10 cellular contexts compared by ENCODE assay signal in genomic region chr17:81153340-81153803, GRCh38. TPM values are rescaled to one million over a fixed set of nuclear protein-coding genes. Genes with fewer than 3 reads are reported as not detected.
DNase-seq lines count a peak whose midpoint lies in the region; ATAC-seq and TF ChIP-seq lines count a peak whose summit lies in the region.
"Had no signal": no experiment of that assay in that cellular context is flagged by ENCODE, and none has a peak within 500 bp of the region (broad histone marks: within the 10 kb centered on the region; RNA-seq: fewer than 3 reads in every experiment).

No MANE protein-coding gene starts in this region.

- H2AFZ ChIP-seq in MM.1S (ENCODE audit: low read length), result no peak overlapping the region

- peak overlapping the region in 1 of 2 donors; percentile 69 for H3K4me3 Mint-ChIP-seq in CD14-positive monocyte
- no peak overlapping the region for H3K4me3 Mint-ChIP-seq in activated CD8-positive, alpha-beta T cell treated with anti-CD3 and anti-CD28 coated beads, Interleukin-2, amount 10 ng/mL, durations not matched to agents 7 days and 5 days
- H3K4me3 Mint-ChIP-seq: T-helper 1 cell treated with Interleukin-12 subunit alpha and Interleukin-12 subunit beta and Interleukin-4 antibody, amounts not matched to agents 30 μg/mL and 1 μg/mL, for 36 hours had no signal

- H3K27ac ChIP-seq in MM.1S (ENCODE audit: low read length) (no peak overlapping the region), brain microvascular endothelial cell (peak overlapping the region; percentile 51)

- peaks cover 15 to 28% of the 10 kb centered on the region in 2 donors for H3K36me3 Mint-ChIP-seq in CD14-positive monocyte
- H3K36me3 Mint-ChIP-seq in activated CD8-positive, alpha-beta T cell treated with anti-CD3 and anti-CD28 coated beads, Interleukin-2, amount 10 ng/mL, durations not matched to agents 7 days and 5 days (ENCODE audit: low read depth), result no peaks in the 10 kb centered on the region

- no peaks in the 10 kb centered on the region for H3K79me2 ChIP-seq in MM.1S (ENCODE audit: low read length)

- no peak for DNase-seq in CD14-positive monocyte (ENCODE audit: low spot score)
- peak; percentile 31 for DNase-seq in MM.1S
- DNase-seq in brain microvascular endothelial cell, result peak; percentile 77
- peak; percentile 64 for DNase-seq in middle frontal gyrus (ENCODE audit: extremely low spot score, low spot score)
- DNase-seq in activated CD8-positive, alpha-beta T cell treated with anti-CD3 and anti-CD28 coated beads, Interleukin-2, amount 10 ng/mL, durations not matched to agents 7 days and 5 days, result no peak

- H4K20me1 ChIP-seq in MM.1S (ENCODE audit: insufficient read depth, low read length), result no peaks in the 10 kb centered on the region

- no peak overlapping the region for H3K4me2 ChIP-seq in MM.1S (ENCODE audit: low read depth, low read length)

- CTCF ChIA-PET in activated CD8-positive, alpha-beta T cell treated with anti-CD3 and anti-CD28 coated beads, Interleukin-2, amount 10 ng/mL, durations not matched to agents 7 days and 5 days (lab: Charles Lee), result no interaction called here

- no peaks in the 10 kb centered on the region for H3K9me2 ChIP-seq in MM.1S (replicated peaks; ENCODE audit: insufficient read depth, low read length)

- no peaks in the 10 kb centered on the region for H3K9me3 ChIP-seq in MM.1S (replicated peaks; ENCODE audit: insufficient read depth, low read length)

- H3K27ac Mint-ChIP-seq in CD14-positive monocyte, result peak overlapping the region; percentile 93 to 100 (median 98)
- H3K27ac Mint-ChIP-seq in activated CD8-positive, alpha-beta T cell treated with anti-CD3 and anti-CD28 coated beads, Interleukin-2, amount 10 ng/mL, durations not matched to agents 7 days and 5 days, result no peak overlapping the region
- H3K27ac Mint-ChIP-seq: T-helper 1 cell treated with Interleukin-12 subunit alpha and Interleukin-12 subunit beta and Interleukin-4 antibody, amounts not matched to agents 30 μg/mL and 1 μg/mL, for 36 hours had no signal

- intact Hi-C loops in CD14-positive monocyte (cut with micrococcal nuclease), result no loop called here

- ATAC-seq in HG03460 (IDR thresholded peaks at IDR 0.05; ENCODE audit: unreplicated experiment) (no peak), HG02588 (IDR thresholded peaks at IDR 0.05; ENCODE audit: unreplicated experiment) (no peak), GM21360 (IDR thresholded peaks at IDR 0.05; ENCODE audit: unreplicated experiment) (no peak)
- no peak for ATAC-seq in activated CD8-positive, alpha-beta T cell treated with anti-CD3 and anti-CD28 coated beads, Interleukin-2, amount 10 ng/mL, durations not matched to agents 7 days and 5 days

- in situ Hi-C loops in brain microvascular endothelial cell (cut with HindIII; ENCODE audit: low pct_ligation_motif_present, low sequenced_read_pairs), result no loop called here

- POLR2A ChIA-PET in activated CD8-positive, alpha-beta T cell treated with anti-CD3 and anti-CD28 coated beads, Interleukin-2, amount 10 ng/mL, durations not matched to agents 7 days and 5 days (lab: Charles Lee), result no interaction called here

- H3K27me3 ChIP-seq in MM.1S (replicated peaks; ENCODE audit: insufficient read depth, low read length) (peaks cover 94% of the 10 kb centered on the region), brain microvascular endothelial cell (replicated peaks) (no peaks in the 10 kb centered on the region)

- H3K27me3 Mint-ChIP-seq in CD14-positive monocyte (ENCODE audit: low read depth in 3 of 3), result peaks cover 0 to 1% (median 1%) of the 10 kb centered on the region in 3 donors
- no peaks in the 10 kb centered on the region for H3K27me3 Mint-ChIP-seq in activated CD8-positive, alpha-beta T cell treated with anti-CD3 and anti-CD28 coated beads, Interleukin-2, amount 10 ng/mL, durations not matched to agents 7 days and 5 days (ENCODE audit: low read depth)

- H3K36me3 ChIP-seq in MM.1S (replicated peaks; ENCODE audit: insufficient read depth, low read length), result no peaks in the 10 kb centered on the region
- no peaks in the 10 kb centered on the region for H3K36me3 ChIP-seq in brain microvascular endothelial cell (replicated peaks)

- H3K4me1 Mint-ChIP-seq in CD14-positive monocyte, result peaks cover 55% of the 10 kb centered on the region
- no peaks in the 10 kb centered on the region for H3K4me1 Mint-ChIP-seq in activated CD8-positive, alpha-beta T cell treated with anti-CD3 and anti-CD28 coated beads, Interleukin-2, amount 10 ng/mL, durations not matched to agents 7 days and 5 days (ENCODE audit: low read depth)

- no peak for TF ChIP-seq CTCF in CD14-positive monocyte (IDR thresholded peaks at IDR 0.05)
- TF ChIP-seq CTCF in MM.1S (IDR thresholded peaks at IDR 0.05; ENCODE audit: low read length), result no peak
- TF ChIP-seq CTCF in brain microvascular endothelial cell (IDR thresholded peaks at IDR 0.05; ENCODE audit: low read depth, low read length, missing control alignments), result no peak

- peaks cover 4% of the 10 kb centered on the region; the same call in 1 of the 2 replicates for H3F3A ChIP-seq in MM.1S (ENCODE audit: insufficient read depth, low read length)

- no peaks in the 10 kb centered on the region for H3K4me1 ChIP-seq in MM.1S (ENCODE audit: low read length)

- no peak overlapping the region for H3K4me3 ChIP-seq in MM.1S (ENCODE audit: low read length)
- no peak overlapping the region for H3K4me3 ChIP-seq in brain microvascular endothelial cell (ENCODE audit: low read depth, low read length)

- H3K9me3 Mint-ChIP-seq in CD14-positive monocyte, result peaks cover 3 to 13% (median 10%) of the 10 kb centered on the region in 7 donors
- H3K9me3 Mint-ChIP-seq in activated CD8-positive, alpha-beta T cell treated with anti-CD3 and anti-CD28 coated beads, Interleukin-2, amount 10 ng/mL, durations not matched to agents 7 days and 5 days (ENCODE audit: insufficient read depth), result no peaks in the 10 kb centered on the region
- H3K9me3 Mint-ChIP-seq: T-helper 1 cell treated with Interleukin-12 subunit alpha and Interleukin-12 subunit beta and Interleukin-4 antibody, amounts not matched to agents 30 μg/mL and 1 μg/mL, for 36 hours had no signal

- H3K9ac ChIP-seq in MM.1S (ENCODE audit: low read length), result no peak overlapping the region

RNA-seq across cellular contexts. Expression of gene PVALEF, which starts 11.9 kb away (rescaled TPM):
- not detected for polyA plus RNA-seq in CD14-positive monocyte
- total RNA-seq in activated CD8-positive, alpha-beta T cell treated with anti-CD3 and anti-CD28 coated beads, Interleukin-2, amount 10 ng/mL, durations not matched to agents 7 days and 5 days, result not detected
- polyA plus RNA-seq: esophagus had no signal

RNA-seq across cellular contexts. Expression of gene AATK, which starts 12.6 kb away (rescaled TPM):
- polyA plus RNA-seq in CD14-positive monocyte, result 1 to 10 TPM in 1 of 2 donors, under 1 TPM in 1; 0.93 to 2.0 TPM
- 1 to 10 TPM in 1 of 2 experiments, under 1 TPM in 1; 0.71 to 1.1 TPM for total RNA-seq in activated CD8-positive, alpha-beta T cell treated with anti-CD3 and anti-CD28 coated beads, Interleukin-2, amount 10 ng/mL, durations not matched to agents 7 days and 5 days

Comparison
In these comparisons a context has a peak if more than half of its experiments do, and no peak if none do; other contexts are left out.
1. DNase-seq: peak in MM.1S (single experiment), brain microvascular endothelial cell (single experiment) and middle frontal gyrus (single experiment); none in CD14-positive monocyte (single experiment) and activated CD8-positive, alpha-beta T cell treated with anti-CD3 and anti-CD28 coated beads, Interleukin-2, amount 10 ng/mL, durations not matched to agents 7 days and 5 days (single experiment).